Comparison of ENCODE assay signal across 22 cellular contexts in genomic region chr13:51747438-51748434, GRCh38.
"Had no signal": no experiment of that assay in that cellular context is flagged by ENCODE, and none has a peak within 500 bp of the region (broad histone marks: within the 10 kb centered on the region; RNA-seq: fewer than 3 reads in every experiment).

No MANE protein-coding gene starts in this region.

- ATAC-seq: activated CD8-positive, alpha-beta T cell treated with anti-CD3 and anti-CD28 coated beads, Interleukin-2, amount 10 ng/mL, durations not matched to agents 7 days and 5 days; left colon had no signal

- H3K4me3 Mint-ChIP-seq: activated B cell treated with CpG ODN at 0.5 μM for 24 hours; activated CD4-positive, alpha-beta T cell treated with anti-CD3 and anti-CD28 coated beads, Interleukin-2, amount 10 ng/mL, durations not matched to agents 24 days and 14 days; activated CD8-positive, alpha-beta T cell treated with anti-CD3 and anti-CD28 coated beads, Interleukin-2, amount 10 ng/mL, durations not matched to agents 7 days and 5 days; activated naive CD4-positive, alpha-beta T cell treated with anti-CD3 and anti-CD28 coated beads, Interleukin-2, amount 50 U/mL, for 24 hours; brain; central memory CD8-positive, alpha-beta T cell; naive B cell; T-helper 1 cell treated with Interleukin-12 subunit alpha and Interleukin-12 subunit beta and Interleukin-4 antibody, amounts not matched to agents 30 μg/mL and 1 μg/mL, for 36 hours had no signal

- H3K4me3 ChIP-seq: lung, skin epidermis, thoracic aorta had no signal

- H3K9me3 Mint-ChIP-seq: activated naive CD4-positive, alpha-beta T cell treated with anti-CD3 and anti-CD28 coated beads, Interleukin-2, amount 50 U/mL, for 24 hours had no signal

- H3K27me3 Mint-ChIP-seq: activated B cell treated with CpG ODN at 0.5 μM for 24 hours; activated CD4-positive, alpha-beta T cell treated with anti-CD3 and anti-CD28 coated beads, Interleukin-2, amount 10 ng/mL, durations not matched to agents 24 days and 14 days; activated naive CD4-positive, alpha-beta T cell treated with anti-CD3 and anti-CD28 coated beads, Interleukin-2, amount 50 U/mL, for 24 hours; brain; central memory CD8-positive, alpha-beta T cell; naive B cell had no signal

- DNase-seq: activated B cell treated with CpG ODN at 0.5 μM for 24 hours; activated CD4-positive, alpha-beta T cell treated with anti-CD3 and anti-CD28 coated beads, Interleukin-2, amount 10 ng/mL, durations not matched to agents 24 days and 14 days; activated CD8-positive, alpha-beta memory T cell treated with anti-CD3 and anti-CD28 coated beads, Interleukin-2, amount 50 U/mL, for 4 hours; activated CD8-positive, alpha-beta T cell treated with anti-CD3 and anti-CD28 coated beads, Interleukin-2, amount 10 ng/mL, durations not matched to agents 7 days and 5 days; activated effector memory CD4-positive, alpha-beta T cell treated with anti-CD3 and anti-CD28 coated beads, Interleukin-2, amount 50 U/mL, for 16 hours; activated T-cell treated with anti-CD3 and anti-CD28 coated beads, Interleukin-2, amount 50 U/mL, for 48 hours; cortex of kidney; effector CD4-positive, alpha-beta T cell; foreskin melanocyte; head of caudate nucleus; left colon; naive B cell; retina; stimulated activated CD4-positive, alpha-beta T cell treated with anti-CD3 and anti-CD28 coated beads, Interleukin-4, amount 100 ng/mL, for 24 hours; stimulated activated naive CD4-positive, alpha-beta T cell had no signal

- H3K27ac Mint-ChIP-seq: activated B cell treated with CpG ODN at 0.5 μM for 24 hours; activated CD4-positive, alpha-beta T cell treated with anti-CD3 and anti-CD28 coated beads, Interleukin-2, amount 10 ng/mL, durations not matched to agents 24 days and 14 days; activated CD8-positive, alpha-beta T cell treated with anti-CD3 and anti-CD28 coated beads, Interleukin-2, amount 10 ng/mL, durations not matched to agents 7 days and 5 days; activated naive CD4-positive, alpha-beta T cell treated with anti-CD3 and anti-CD28 coated beads, Interleukin-2, amount 50 U/mL, for 24 hours; brain; T-helper 1 cell treated with Interleukin-12 subunit alpha and Interleukin-12 subunit beta and Interleukin-4 antibody, amounts not matched to agents 30 μg/mL and 1 μg/mL, for 36 hours had no signal

- H3K4me1 Mint-ChIP-seq: activated B cell treated with CpG ODN at 0.5 μM for 24 hours; activated CD4-positive, alpha-beta T cell treated with anti-CD3 and anti-CD28 coated beads, Interleukin-2, amount 10 ng/mL, durations not matched to agents 24 days and 14 days; activated naive CD4-positive, alpha-beta T cell treated with anti-CD3 and anti-CD28 coated beads, Interleukin-2, amount 50 U/mL, for 24 hours; brain; central memory CD8-positive, alpha-beta T cell; naive B cell had no signal
